Comparison of ENCODE assay signal across 20 cellular contexts in the genomic region with DNA sequence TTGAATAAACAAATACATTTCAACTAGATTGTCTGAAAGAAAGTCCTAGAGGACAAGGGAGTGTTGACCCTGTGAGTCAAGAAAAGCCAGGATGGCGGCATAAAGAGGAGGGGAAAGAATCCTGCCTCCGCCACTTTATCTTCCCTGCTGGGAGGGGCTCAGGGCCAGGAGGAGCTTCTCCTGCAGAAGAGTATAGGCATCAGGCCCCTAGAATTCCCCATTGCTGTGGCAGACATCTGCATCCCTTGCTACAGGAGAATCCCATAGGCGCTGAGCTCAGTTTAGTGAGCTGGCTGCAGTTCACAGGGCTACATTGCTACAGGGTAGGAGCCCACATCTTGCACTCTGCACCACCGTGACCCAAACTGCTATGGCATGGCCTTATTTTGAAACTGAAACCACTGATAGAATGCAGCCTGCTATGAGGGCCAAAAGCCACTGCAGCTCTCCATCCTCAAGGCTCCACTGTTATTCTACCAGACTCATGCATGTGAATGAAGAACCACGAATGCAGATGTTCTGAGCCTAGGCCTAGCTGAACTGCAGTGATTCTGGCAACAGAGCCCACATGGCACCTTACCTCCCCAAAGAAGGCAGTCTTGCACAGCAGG.
A peak's percentile ranks its signal among the peaks of the same experiment; 100 is the strongest.
DNase-seq lines count a peak whose midpoint lies in the region; ATAC-seq and TF ChIP-seq lines count a peak whose summit lies in the region.
"Had no signal": no experiment of that assay in that cellular context is flagged by ENCODE, and none has a peak within 500 bp of the region (broad histone marks: within the 10 kb centered on the region; RNA-seq: fewer than 3 reads in every experiment).

No MANE protein-coding gene starts in this region.

- H3K23ac ChIP-seq in neuronal stem cell (ENCODE audit: low read depth, low read length, poor library complexity) = no peak overlapping the region

- no peak overlapping the region for H2AK5ac ChIP-seq in neuronal stem cell (ENCODE audit: low read depth, low read length)

- H3K9me3 ChIP-seq in MM.1S (replicated peaks; ENCODE audit: insufficient read depth, low read length) = no peaks in the 10 kb centered on the region
- H3K9me3 ChIP-seq in neuronal stem cell (replicated peaks in 1 of 2; ENCODE audit: control insufficient read depth in 2 of 2, insufficient read depth in 1 of 2, low read depth in 1 of 2, low read length in 2 of 2) = no peaks in the 10 kb centered on the region
- H3K9me3 ChIP-seq: HAP-1, MG63, SK-N-SH had no signal

- no peak overlapping the region for H2BK5ac ChIP-seq in neuronal stem cell (ENCODE audit: low read length)

- no peak overlapping the region for H3K9ac ChIP-seq in MM.1S (ENCODE audit: low read length)
- no peak overlapping the region for H3K9ac ChIP-seq in neuronal stem cell (ENCODE audit: low read depth, low read length, poor library complexity)
- H3K9ac ChIP-seq: SK-N-SH had no signal

- H3K79me2 ChIP-seq in GM23338 (replicated peaks; ENCODE audit: insufficient read depth) (no peaks in the 10 kb centered on the region), MM.1S (ENCODE audit: low read length) (no peaks in the 10 kb centered on the region)

- no peak for TF ChIP-seq POLR2A in erythroblast (IDR thresholded peaks at IDR 0.05; ENCODE audit: low read length)

- no peak overlapping the region for H3K4me3 ChIP-seq in GM23338
- no peak overlapping the region for H3K4me3 ChIP-seq in MM.1S (ENCODE audit: low read length)
- H3K4me3 ChIP-seq in neuronal stem cell (ENCODE audit: low read length in 2 of 2) = no peak overlapping the region
- H3K4me3 ChIP-seq: HAP-1, MG63 had no signal

- H3K27me3 Mint-ChIP-seq in GM23338 (ENCODE audit: insufficient read depth, low read depth, poor library complexity) = peaks cover 2% of the 10 kb centered on the region

- no peak overlapping the region for H2BK15ac ChIP-seq in neuronal stem cell (ENCODE audit: low read length)

- no peak for TF ChIP-seq CTCF in GM23338 (conservative IDR thresholded peaks at IDR 0.05; ENCODE audit: low read depth in 2 of 2)
- TF ChIP-seq CTCF in MM.1S (IDR thresholded peaks at IDR 0.05; ENCODE audit: low read length) = no peak

- no peaks in the 10 kb centered on the region for H3K9me3 Mint-ChIP-seq in GM23338

- H3K9me2 ChIP-seq in GM23338 (ENCODE audit: insufficient read depth) (no peaks in the 10 kb centered on the region), MM.1S (replicated peaks; ENCODE audit: insufficient read depth, low read length) (no peaks in the 10 kb centered on the region)
- H3K9me2 ChIP-seq: SK-N-SH had no signal

- H3K4me1 Mint-ChIP-seq in GM23338 = peaks cover 6% of the 10 kb centered on the region; the same call in 2 of the 3 replicates

- H3K4me1 ChIP-seq in GM23338 (ENCODE audit: insufficient read depth) = no peaks in the 10 kb centered on the region
- no peaks in the 10 kb centered on the region; the same call in 1 of the 2 replicates for H3K4me1 ChIP-seq in MM.1S (ENCODE audit: low read length)
- no peaks in the 10 kb centered on the region for H3K4me1 ChIP-seq in neuronal stem cell (ENCODE audit: control insufficient read depth in 2 of 2, insufficient read depth in 1 of 2, low read depth in 1 of 2, low read length in 2 of 2)
- H3K4me1 ChIP-seq: HAP-1 had no signal

- peak; percentile 22 for DNase-seq in GM23338 (ENCODE audit: low spot score)
- peak; percentile 56 for DNase-seq in MM.1S
- peak; percentile 13 for DNase-seq in iPS-NIHi7 (ENCODE audit: extremely low spot score)
- no peak for DNase-seq in neuronal stem cell (ENCODE audit: low spot score)
- DNase-seq in erythroblast (lab: John Stamatoyannopoulos, UW) = no peak
- DNase-seq in RPMI8226 = no peak
- DNase-seq in putamen (ENCODE audit: low spot score) = no peak
- DNase-seq: GDM1, Kasumi-1, MG63, NCI-H1048, NCI-H1417 treated with DMSO at 0.1 percent for 48 hours, NCI-H187, NCI-H446, NCI-H526, SIG-M5, SK-N-SH had no signal

- no peak overlapping the region for H3K18ac ChIP-seq in neuronal stem cell (ENCODE audit: low read length)

- H3K36me3 Mint-ChIP-seq in GM23338 (ENCODE audit: low read depth) = no peaks in the 10 kb centered on the region

- H4K20me1 ChIP-seq in GM23338 (replicated peaks; ENCODE audit: insufficient read depth) = no peaks in the 10 kb centered on the region
- H4K20me1 ChIP-seq in MM.1S (ENCODE audit: insufficient read depth, low read length) = no peaks in the 10 kb centered on the region

- no peaks in the 10 kb centered on the region for H3F3A ChIP-seq in GM23338 (replicated peaks; ENCODE audit: low read depth)
- no peaks in the 10 kb centered on the region for H3F3A ChIP-seq in MM.1S (ENCODE audit: insufficient read depth, low read length)

- H3K4me2 ChIP-seq in GM23338 (no peak overlapping the region), MM.1S (ENCODE audit: low read depth, low read length) (no peak overlapping the region), neuronal stem cell (ENCODE audit: insufficient read depth, low read length, poor library complexity, severe bottlenecking) (no peak overlapping the region)
- H3K4me2 ChIP-seq: SK-N-SH had no signal

- H3K4me3 Mint-ChIP-seq in GM23338 = no peak overlapping the region

- H3K27me3 ChIP-seq in GM23338 (ENCODE audit: insufficient read depth) = no peaks in the 10 kb centered on the region
- no peaks in the 10 kb centered on the region for H3K27me3 ChIP-seq in MM.1S (replicated peaks; ENCODE audit: insufficient read depth, low read length)
- H3K27me3 ChIP-seq in neuronal stem cell (ENCODE audit: control insufficient read depth in 3 of 3, insufficient read depth in 3 of 3, low read depth in 1 of 3, low read length in 3 of 3) = no peaks in the 10 kb centered on the region
- H3K27me3 ChIP-seq: MG63 had no signal

- H3K27ac ChIP-seq in GM23338 (ENCODE audit: low read depth) (no peak overlapping the region), MM.1S (ENCODE audit: low read length) (no peak overlapping the region), neuronal stem cell (replicated peaks; ENCODE audit: low read length) (no peak overlapping the region)
- H3K27ac ChIP-seq: C4-2B had no signal

- H4K8ac ChIP-seq in neuronal stem cell (ENCODE audit: low read depth, low read length) = no peak overlapping the region

- H2AFZ ChIP-seq in GM23338 (peak overlapping the region; percentile 69), MM.1S (ENCODE audit: low read length) (peak overlapping the region; percentile 30), neuronal stem cell (ENCODE audit: low read length) (peak overlapping the region; percentile 33)

- H2BK120ac ChIP-seq in neuronal stem cell (ENCODE audit: low read depth, low read length) = no peak overlapping the region

- WGBS in neuronal stem cell (ENCODE audit: extremely low coverage in 2 of 2, insufficient read length in 2 of 2, insufficient replicate concordance in 1 of 2), 2 donors = no CpG with 5 or more reads among the region's 5 CpGs

- peak overlapping the region; percentile 29; the same call in 1 of the 2 replicates for H3K27ac Mint-ChIP-seq in GM23338

- H3K4ac ChIP-seq in neuronal stem cell (ENCODE audit: low read length) = no peak overlapping the region

- H4K91ac ChIP-seq in neuronal stem cell (ENCODE audit: low read depth, low read length, poor library complexity) = no peak overlapping the region

- no peak overlapping the region for H2BK12ac ChIP-seq in neuronal stem cell (ENCODE audit: low read length)

- H3K14ac ChIP-seq in neuronal stem cell (ENCODE audit: low read length) = no peak overlapping the region

- peak; percentile 70 for ATAC-seq in GM23338
- ATAC-seq in HG02885 (IDR thresholded peaks at IDR 0.05; ENCODE audit: poor library complexity, unreplicated experiment) = no peak

- H3K36me3 ChIP-seq in GM23338 (ENCODE audit: insufficient read depth) = no peaks in the 10 kb centered on the region
- H3K36me3 ChIP-seq in MM.1S (replicated peaks; ENCODE audit: insufficient read depth, low read length) = no peaks in the 10 kb centered on the region
- H3K36me3 ChIP-seq in neuronal stem cell (replicated peaks in 1 of 2; ENCODE audit: control insufficient read depth in 2 of 2, insufficient read depth in 2 of 2, low read length in 2 of 2) = no peaks in the 10 kb centered on the region
- H3K36me3 ChIP-seq: HAP-1, MG63 had no signal

- H3K79me1 ChIP-seq in neuronal stem cell (ENCODE audit: low read depth, low read length) = no peaks in the 10 kb centered on the region

TF ChIP-seq in GM23338, 12 proteins besides CTCF, POLR2A, EP300 and RAD21 (continues in another document):
- no peak for TF ChIP-seq JUNB (IDR thresholded peaks at IDR 0.05; ENCODE audit: unreplicated experiment)
- no peak for TF ChIP-seq NANOG (IDR thresholded peaks at IDR 0.05; ENCODE audit: borderline replicate concordance)

Comparison
In these comparisons a context has a peak if more than half of its experiments do, and no peak if none do; other contexts are left out.
1. DNase-seq: peak in GM23338 (single experiment), MM.1S (single experiment) and iPS-NIHi7 (single experiment); none in neuronal stem cell (single experiment), erythroblast (0 of 2), RPMI8226 (single experiment) and putamen (single experiment).
2. Peak in every context shown above with its lines, with median percentiles within 50 percentile points of each other: H2AFZ ChIP-seq.